ENCODE assay signal across 1 cellular context in genomic region chr6:36865835-36866234, GRCh38.
TF ChIP-seq lines count a peak whose summit lies in the region.

No MANE protein-coding gene starts in this region.

TF ChIP-seq in HepG2, 621 proteins besides CTCF, POLR2A, EP300 and RAD21:
- no peak for TF ChIP-seq JUND (CRISPR knock-in tag; IDR thresholded peaks at IDR 0.05)
- peak; percentile 4 for TF ChIP-seq HNRNPK (IDR thresholded peaks at IDR 0.05; ENCODE audit: low read depth, low read length, poor library complexity, severe bottlenecking)
- TF ChIP-seq TGIF2 (CRISPR knock-in tag; IDR thresholded peaks at IDR 0.05) = no peak
- TF ChIP-seq ZNF318 (CRISPR knock-in tag; IDR thresholded peaks at IDR 0.05) = no peak
- no peak for TF ChIP-seq MTA1 (CRISPR knock-in tag; IDR thresholded peaks at IDR 0.05; ENCODE audit: borderline replicate concordance)
- no peak for TF ChIP-seq FOXO4 (CRISPR knock-in tag; conservative IDR thresholded peaks at IDR 0.05)
- TF ChIP-seq ELF4 (CRISPR knock-in tag; IDR thresholded peaks at IDR 0.05; ENCODE audit: borderline replicate concordance) = no peak
